In genomic region chr6:149734915-149735314, GRCh38 we compare ENCODE assay signal across 25 cellular contexts. TPM values are rescaled to one million over a fixed set of nuclear protein-coding genes. Genes with fewer than 3 reads are reported as not detected.
DNase-seq lines count a peak whose midpoint lies in the region; ATAC-seq, FAIRE-seq and TF ChIP-seq lines count a peak whose summit lies in the region.
"Had no signal": no experiment of that assay in that cellular context is flagged by ENCODE, and none has a peak within 500 bp of the region (broad histone marks: within the 10 kb centered on the region; RNA-seq: fewer than 3 reads in every experiment).

No MANE protein-coding gene starts in this region.

- CTCF ChIA-PET in HepG2 (lab: Yijun Ruan, JAX; ENCODE audit: low intra/inter-chr PET ratio, low total read pairs), result no interaction called here
- CTCF ChIA-PET in WTC11 (lab: Charles Lee), result interaction anchor here (0.6 to 0.7 kb wide), 2 partner anchors 76 to 108 kb away, joined by 3 read pairs; no protein-coding TSS in a partner anchor

- peaks cover 50% of the 10 kb centered on the region for H3K36me3 Mint-ChIP-seq in WTC11

- H3K27me3 Mint-ChIP-seq in WTC11 (ENCODE audit: low read depth), result no peaks in the 10 kb centered on the region
- H3K27me3 Mint-ChIP-seq: CD4-positive, alpha-beta memory T cell; CD4-positive, CD25-positive, alpha-beta regulatory T cell had no signal

- H3K27ac Mint-ChIP-seq in WTC11, result no peak overlapping the region
- H3K27ac Mint-ChIP-seq: CD4-positive, CD25-positive, alpha-beta regulatory T cell had no signal

- no peak overlapping the region for H3K4me3 Mint-ChIP-seq in WTC11
- H3K4me3 Mint-ChIP-seq: CD14-positive monocyte; CD4-positive, alpha-beta memory T cell; CD4-positive, CD25-positive, alpha-beta regulatory T cell; CD8-positive, alpha-beta memory T cell had no signal

- BruUV-seq in HepG2 (replicated peaks; lab: Mats Ljungman, UMichigan), result no TSS peak

- POLR2A ChIA-PET in HepG2 (lab: Yijun Ruan, JAX) (interaction anchor here (0.8 kb wide), 1 partner anchor 9 kb away, joined by 3 read pairs; no protein-coding TSS in a partner anchor), WTC11 (lab: Charles Lee) (no interaction called here)

- H3K4me3 ChIP-seq in HepG2 (replicated peaks in 1 of 3; ENCODE audit: insufficient read depth in 1 of 3, low read depth in 2 of 3, low read length in 3 of 3), result no peak overlapping the region
- H3K4me3 ChIP-seq in right lobe of liver, result no peak overlapping the region
- H3K4me3 ChIP-seq: BLaER1 had no signal

- in situ Hi-C loops in HepG2 (cut with HindIII; ENCODE audit: extremely low pct_ligation_motif_present, low pct_unique_long_range_greater_than_20kb), result no loop called here

- no peaks in the 10 kb centered on the region for H3K9me3 Mint-ChIP-seq in WTC11
- H3K9me3 Mint-ChIP-seq: CD14-positive monocyte; CD4-positive, alpha-beta memory T cell; CD4-positive, CD25-positive, alpha-beta regulatory T cell; CD8-positive, alpha-beta memory T cell had no signal

- no peaks in the 10 kb centered on the region for H4K20me1 ChIP-seq in HepG2 (ENCODE audit: insufficient read depth, low read length)

- peaks cover 35 to 81% of the 10 kb centered on the region in 2 experiments for H3K36me3 ChIP-seq in HepG2 (replicated peaks in 1 of 2; ENCODE audit: control insufficient read depth in 1 of 2, insufficient read depth in 2 of 2, low read length in 2 of 2)
- peaks cover 0 to 61% (median 22%) of the 10 kb centered on the region in 4 donors for H3K36me3 ChIP-seq in right lobe of liver

- ATAC-seq in HepG2 (no peak), right lobe of liver (no peak), WTC11 (no peak), HG02852 (IDR thresholded peaks at IDR 0.05; ENCODE audit: unreplicated experiment) (no peak)

- no peaks in the 10 kb centered on the region for H3K9me3 ChIP-seq in HepG2 (ENCODE audit: low read length)
- no peaks in the 10 kb centered on the region for H3K9me3 ChIP-seq in right lobe of liver
- H3K9me3 ChIP-seq: BE2C, BLaER1 had no signal

- H3K79me2 ChIP-seq in HepG2 (ENCODE audit: insufficient read depth, low read length), result no peaks in the 10 kb centered on the region

- H3K27ac ChIP-seq in HepG2 (ENCODE audit: extremely low read length, insufficient read depth, low read length) (no peak overlapping the region), right lobe of liver (no peak overlapping the region)
- H3K27ac ChIP-seq: BLaER1 had no signal

- no peak for DNase-seq in HepG2 (ENCODE audit: low spot score)
- no peak for DNase-seq in right lobe of liver
- no peak for DNase-seq in WTC11 (ENCODE audit: low spot score)
- no peak for DNase-seq in HuH-7.5 (ENCODE audit: low spot score)
- DNase-seq: 8988T; ACHN; BE2C; C1 segment of cervical spinal cord; CD4-positive, alpha-beta memory T cell; CD4-positive, CD25-positive, alpha-beta regulatory T cell; CD8-positive, alpha-beta memory T cell; COR-L47; DMS 273 treated with DMSO at 0.1 percent for 48 hours; DMS153; DMS53; DMS79; DND-41; EL; GDM1 had no signal

- intact Hi-C loops in HepG2 (cut with micrococcal nuclease; ENCODE audit: unreplicated experiment), result no loop called here
- intact Hi-C loops in right lobe of liver (cut with DNase I), result no loop called here

- no peak overlapping the region for H2AFZ ChIP-seq in HepG2 (ENCODE audit: low read length)

- no peak overlapping the region for H3K4me2 ChIP-seq in HepG2 (ENCODE audit: low read depth, low read length)
- H3K4me2 ChIP-seq: BLaER1 had no signal

- TF ChIP-seq RAD21 in HepG2 (CRISPR knock-in tag; IDR thresholded peaks at IDR 0.05), result no peak

- 100% methylated on average over 1 of the region's 1 CpG for WGBS in HepG2 (ENCODE audit: low lambda C conversion rate)
- no CpG with 5 or more reads among the region's 1 CpG for WGBS in right lobe of liver (ENCODE audit: insufficient coverage, low coverage, low lambda C conversion rate, missing lambda C conversion rate)

- H3K4me1 Mint-ChIP-seq in WTC11, result no peaks in the 10 kb centered on the region

- no peak overlapping the region for H3K9ac ChIP-seq in HepG2 (ENCODE audit: insufficient read depth, low read depth, low read length)
- H3K9ac ChIP-seq: BLaER1 had no signal

- H3K27me3 ChIP-seq in HepG2 (ENCODE audit: control insufficient read depth in 1 of 2, insufficient read depth in 2 of 2, low read length in 2 of 2) (no peaks in the 10 kb centered on the region), right lobe of liver (no peaks in the 10 kb centered on the region)
- H3K27me3 ChIP-seq: BE2C, BLaER1 had no signal

- no peak for TF ChIP-seq EP300 in HepG2 (IDR thresholded peaks at IDR 0.05; ENCODE audit: low read depth in 2 of 2, low read length in 2 of 2)
- TF ChIP-seq EP300 in HepG2 (CRISPR knock-in tag; IDR thresholded peaks at IDR 0.05; ENCODE audit: borderline replicate concordance), result no peak

- no peak for TF ChIP-seq POLR2A in HepG2 (IDR thresholded peaks at IDR 0.05; ENCODE audit: insufficient read depth in 1 of 2, low read depth in 2 of 2, low read length in 2 of 2)
- TF ChIP-seq POLR2A in right lobe of liver (IDR thresholded peaks at IDR 0.05), result no peak

- H3K4me1 ChIP-seq in HepG2 (ENCODE audit: insufficient read depth, low read length) (no peaks in the 10 kb centered on the region), right lobe of liver (no peaks in the 10 kb centered on the region)
- H3K4me1 ChIP-seq: BE2C, BLaER1 had no signal

- TF ChIP-seq CTCF in HepG2 (CRISPR knock-in tag; IDR thresholded peaks at IDR 0.05) (no peak), right lobe of liver (IDR thresholded peaks at IDR 0.05) (no peak), WTC11 (IDR thresholded peaks at IDR 0.05) (no peak)

- no peak for FAIRE-seq in HepG2 (lab: Jason Lieb, UNC)
- FAIRE-seq: A204.1, GM12891, GM19239 had no signal

RNA-seq across cellular contexts. Expression of gene NUP43, which starts 11.4 kb away (rescaled TPM):
- total RNA-seq in HepG2 (2016; rRNA removed; fragmentation: Illumina TruSeq; extraction: Trizol) (85.1 and 148 TPM in 2 replicates), right lobe of liver (10 to 100 TPM in 5 of 6 experiments, 1 to 10 TPM in 1; 8.8 to 15.9 (median 12.1) TPM), WTC11 (2021) (79.1 to 84.5 TPM (median 83.5 TPM) in 3 replicates)
- 12.9 and 14.6 TPM in 2 replicates for total RNA-seq in HepG2 (2016; cell fraction: cytosol; rRNA removed; fragmentation: Illumina TruSeq; extraction: Trizol; ENCODE audit: low read depth)
- 88.2 and 150 TPM in 2 replicates for total RNA-seq in HepG2 (2016; cell fraction: insoluble cytoplasmic fraction; rRNA removed; fragmentation: Illumina TruSeq; extraction: Trizol)
- total RNA-seq in HepG2 (2016; cell fraction: membrane; rRNA removed; fragmentation: Illumina TruSeq; extraction: Trizol), result 37.4 and 44.8 TPM in 2 replicates
- total RNA-seq in HepG2 (2016; cell fraction: nucleus; rRNA removed; fragmentation: Illumina TruSeq; extraction: Trizol), result 50.3 and 56.3 TPM in 2 replicates
- 33.0 and 38.9 TPM in 2 replicates for polyA plus RNA-seq in HepG2 (2011; rRNA removed)
- 16.9 and 17.1 TPM in 2 replicates for polyA plus RNA-seq in HepG2 (2011; cell fraction: cytosol; rRNA removed)
- polyA plus RNA-seq in HepG2 (2011; cell fraction: nucleus; rRNA removed), result 20.9 and 25.1 TPM in 2 replicates
- polyA plus RNA-seq in HepG2 (2012), result 20.9 and 26.3 TPM in 2 replicates
- 4.1 and 4.3 TPM in 2 replicates for polyA plus RNA-seq in HepG2 (2016; cell fraction: cytosol; fragmentation: Illumina TruSeq; extraction: Trizol; ENCODE audit: low read depth)
- 65.8 and 72.7 TPM in 2 replicates for polyA plus RNA-seq in HepG2 (2016; cell fraction: insoluble cytoplasmic fraction; fragmentation: Illumina TruSeq; extraction: Trizol; ENCODE audit: low read depth)
- 14.1 and 16.4 TPM in 2 replicates for polyA plus RNA-seq in HepG2 (2016; cell fraction: membrane; fragmentation: Illumina TruSeq; extraction: Trizol; ENCODE audit: low read depth)
- polyA plus RNA-seq in HepG2 (2016; cell fraction: nucleus; fragmentation: Illumina TruSeq; extraction: Trizol; ENCODE audit: insufficient read depth, low read depth), result 49.9 and 50.1 TPM in 2 replicates
- 92.6 and 112 TPM in 2 replicates for polyA minus RNA-seq in HepG2 (2011; rRNA and poly(A)+ RNA removed; ENCODE audit: low replicate concordance)
- 55.7 and 62.7 TPM in 2 replicates for polyA minus RNA-seq in HepG2 (2011; cell fraction: cytosol; rRNA and poly(A)+ RNA removed)
- 44.9 and 55.3 TPM in 2 replicates for polyA minus RNA-seq in HepG2 (2011; cell fraction: nucleus; rRNA and poly(A)+ RNA removed)

RNA-seq across cellular contexts. Expression of gene PCMT1, which starts 14.6 kb away (rescaled TPM):
- total RNA-seq in HepG2 (2016; rRNA removed; fragmentation: Illumina TruSeq; extraction: Trizol) (134 and 169 TPM in 2 replicates), right lobe of liver (10 to 100 TPM; 40.7 to 84.5 (median 47.7) TPM), WTC11 (2021) (81.0 to 90.7 TPM (median 84.5 TPM) in 3 replicates)
- total RNA-seq in HepG2 (2016; cell fraction: cytosol; rRNA removed; fragmentation: Illumina TruSeq; extraction: Trizol; ENCODE audit: low read depth), result 60.5 and 63.6 TPM in 2 replicates
- 127 and 165 TPM in 2 replicates for total RNA-seq in HepG2 (2016; cell fraction: insoluble cytoplasmic fraction; rRNA removed; fragmentation: Illumina TruSeq; extraction: Trizol)
- 55.2 and 56.6 TPM in 2 replicates for total RNA-seq in HepG2 (2016; cell fraction: membrane; rRNA removed; fragmentation: Illumina TruSeq; extraction: Trizol)
- 108 and 132 TPM in 2 replicates for total RNA-seq in HepG2 (2016; cell fraction: nucleus; rRNA removed; fragmentation: Illumina TruSeq; extraction: Trizol)
- 95.6 and 112 TPM in 2 replicates for polyA plus RNA-seq in HepG2 (2011; rRNA removed)
- 126 and 132 TPM in 2 replicates for polyA plus RNA-seq in HepG2 (2011; cell fraction: cytosol; rRNA removed)
- polyA plus RNA-seq in HepG2 (2011; cell fraction: nucleus; rRNA removed), result 35.3 and 41.3 TPM in 2 replicates
- 79.1 and 111 TPM in 2 replicates for polyA plus RNA-seq in HepG2 (2012)
- 32.9 and 34.1 TPM in 2 replicates for polyA plus RNA-seq in HepG2 (2016; cell fraction: cytosol; fragmentation: Illumina TruSeq; extraction: Trizol; ENCODE audit: low read depth)
- polyA plus RNA-seq in HepG2 (2016; cell fraction: insoluble cytoplasmic fraction; fragmentation: Illumina TruSeq; extraction: Trizol; ENCODE audit: low read depth), result 127 and 131 TPM in 2 replicates
- 34.7 and 37.2 TPM in 2 replicates for polyA plus RNA-seq in HepG2 (2016; cell fraction: membrane; fragmentation: Illumina TruSeq; extraction: Trizol; ENCODE audit: low read depth)
- polyA plus RNA-seq in HepG2 (2016; cell fraction: nucleus; fragmentation: Illumina TruSeq; extraction: Trizol; ENCODE audit: insufficient read depth, low read depth), result 205 and 218 TPM in 2 replicates
- 35.2 and 45.1 TPM in 2 replicates for polyA minus RNA-seq in HepG2 (2011; rRNA and poly(A)+ RNA removed; ENCODE audit: low replicate concordance)
- 59.3 and 61.4 TPM in 2 replicates for polyA minus RNA-seq in HepG2 (2011; cell fraction: cytosol; rRNA and poly(A)+ RNA removed)
- 36.8 and 40.4 TPM in 2 replicates for polyA minus RNA-seq in HepG2 (2011; cell fraction: nucleus; rRNA and poly(A)+ RNA removed)

RNA-seq across cellular contexts. Expression of gene LATS1, which starts 17.0 kb away (rescaled TPM):
- 12.6 and 16.4 TPM in 2 replicates for total RNA-seq in HepG2 (2016; rRNA removed; fragmentation: Illumina TruSeq; extraction: Trizol)
- total RNA-seq in HepG2 (2016; cell fraction: cytosol; rRNA removed; fragmentation: Illumina TruSeq; extraction: Trizol; ENCODE audit: low read depth), result 8.1 and 10.9 TPM in 2 replicates
- total RNA-seq in HepG2 (2016; cell fraction: insoluble cytoplasmic fraction; rRNA removed; fragmentation: Illumina TruSeq; extraction: Trizol), result 12.6 and 15.5 TPM in 2 replicates
- 11.0 and 12.1 TPM in 2 replicates for total RNA-seq in HepG2 (2016; cell fraction: membrane; rRNA removed; fragmentation: Illumina TruSeq; extraction: Trizol)
- 16.5 and 18.6 TPM in 2 replicates for total RNA-seq in HepG2 (2016; cell fraction: nucleus; rRNA removed; fragmentation: Illumina TruSeq; extraction: Trizol)
- 9.9 TPM in 2 replicates for polyA plus RNA-seq in HepG2 (2011; rRNA removed)
- 6.1 and 8.1 TPM in 2 replicates for polyA plus RNA-seq in HepG2 (2011; cell fraction: cytosol; rRNA removed)
- 11.4 and 11.9 TPM in 2 replicates for polyA plus RNA-seq in HepG2 (2011; cell fraction: nucleus; rRNA removed)
- 11.4 and 11.7 TPM in 2 replicates for polyA plus RNA-seq in HepG2 (2012)
- polyA plus RNA-seq in HepG2 (2016; cell fraction: cytosol; fragmentation: Illumina TruSeq; extraction: Trizol; ENCODE audit: low read depth), result 0.65 and 0.83 TPM in 2 replicates
- 11.7 and 12.4 TPM in 2 replicates for polyA plus RNA-seq in HepG2 (2016; cell fraction: insoluble cytoplasmic fraction; fragmentation: Illumina TruSeq; extraction: Trizol; ENCODE audit: low read depth)
- polyA plus RNA-seq in HepG2 (2016; cell fraction: membrane; fragmentation: Illumina TruSeq; extraction: Trizol; ENCODE audit: low read depth), result 2.1 and 2.4 TPM in 2 replicates
- polyA plus RNA-seq in HepG2 (2016; cell fraction: nucleus; fragmentation: Illumina TruSeq; extraction: Trizol; ENCODE audit: insufficient read depth, low read depth), result 19.1 and 22.3 TPM in 2 replicates
- polyA minus RNA-seq in HepG2 (2011; rRNA and poly(A)+ RNA removed; ENCODE audit: low replicate concordance), result 15.2 and 18.5 TPM in 2 replicates
- polyA minus RNA-seq in HepG2 (2011; cell fraction: cytosol; rRNA and poly(A)+ RNA removed), result 17.5 and 19.1 TPM in 2 replicates
- polyA minus RNA-seq in HepG2 (2011; cell fraction: nucleus; rRNA and poly(A)+ RNA removed), result 46.6 and 53.5 TPM in 2 replicates
- total RNA-seq in right lobe of liver, result 10 to 100 TPM in 5 of 6 experiments, 1 to 10 TPM in 1; 9.5 to 16.6 (median 10.9) TPM
- 21.4 to 24.2 TPM (median 21.8 TPM) in 3 replicates for total RNA-seq in WTC11 (2021)

Comparison
In these comparisons a context has a peak if more than half of its experiments do, and no peak if none do; other contexts are left out.
1. Of the 50 proteins assayed by ChIP-seq in both HepG2 and WTC11: peak only in HepG2: none; only in WTC11: none; in both: ZNF121; in neither: 49.